ENCODE assay signal across 8 cellular contexts in genomic region chr11:65425105-65425970, GRCh38. TPM values are rescaled to one million over a fixed set of nuclear protein-coding genes. Genes with fewer than 3 reads are reported as not detected.
A peak's percentile ranks its signal among the peaks of the same experiment; 100 is the strongest.
DNase-seq lines count a peak whose midpoint lies in the region; ATAC-seq and TF ChIP-seq lines count a peak whose summit lies in the region.

No MANE protein-coding gene starts in this region.

- WGBS in endodermal cell (ENCODE audit: insufficient coverage in 1 of 2, insufficient read length in 1 of 2), 2 experiments: 49 to 51% methylated on average over 4 to 9 of the region's 9 CpGs
- 2% methylated on average over 9 of the region's 9 CpGs for WGBS in suprapubic skin

- DNase-seq in EH (ENCODE audit: low read depth) (peak; percentile 79), NCI-H226 (peak; percentile 73), endodermal cell (peak; percentile 77), suprapubic skin (ENCODE audit: low spot score in 2 of 2) (peak; percentile 74 to 78), GM10266 (ENCODE audit: extremely low spot score) (no peak)
- DNase-seq in activated CD8-positive, alpha-beta memory T cell treated with anti-CD3 and anti-CD28 coated beads for 4 hours (ENCODE audit: low read depth in 2 of 2): peak; percentile 68 to 84
- peak; percentile 53 to 97 (median 88) for DNase-seq in naive thymus-derived CD8-positive, alpha-beta T cell

- H3K9ac ChIP-seq in endodermal cell (ENCODE audit: extremely low read depth, low read length, poor library complexity, severe bottlenecking): peak overlapping the region; percentile 98

- ATAC-seq in naive thymus-derived CD8-positive, alpha-beta T cell: peak; percentile 48 to 66
- ATAC-seq in HG03175 (IDR thresholded peaks at IDR 0.05; ENCODE audit: unreplicated experiment): no peak

- peaks cover 81% of the 10 kb centered on the region for H3K4me1 Mint-ChIP-seq in endodermal cell
- H3K4me1 Mint-ChIP-seq in naive thymus-derived CD8-positive, alpha-beta T cell: peaks cover 49 to 88% (median 59%) of the 10 kb centered on the region in 4 donors

- TF ChIP-seq CTCF in endodermal cell (conservative IDR thresholded peaks at IDR 0.05) (peak; percentile 58), suprapubic skin (IDR thresholded peaks at IDR 0.05) (peak in 1 of 2 donors; percentile 40), GM10266 (IDR thresholded peaks at IDR 0.05; ENCODE audit: control insufficient read depth, insufficient read depth, low read depth, missing control alignments) (no peak)

- peak overlapping the region; percentile 62 for H3K4me3 Mint-ChIP-seq in endodermal cell
- peak overlapping the region; percentile 88 to 98 (median 96) for H3K4me3 Mint-ChIP-seq in naive thymus-derived CD8-positive, alpha-beta T cell

- peaks cover 9% of the 10 kb centered on the region for H3K36me3 ChIP-seq in endodermal cell (ENCODE audit: control insufficient read depth, insufficient read depth, low read length)
- H3K36me3 ChIP-seq in suprapubic skin: peaks cover 11% of the 10 kb centered on the region

- H3K36me3 Mint-ChIP-seq in endodermal cell (ENCODE audit: low read depth): peaks cover 1% of the 10 kb centered on the region
- peaks cover 4 to 46% (median 21%) of the 10 kb centered on the region in 3 donors for H3K36me3 Mint-ChIP-seq in naive thymus-derived CD8-positive, alpha-beta T cell

- no peaks in the 10 kb centered on the region for H3K27me3 Mint-ChIP-seq in endodermal cell (ENCODE audit: insufficient read depth)
- H3K27me3 Mint-ChIP-seq in naive thymus-derived CD8-positive, alpha-beta T cell: peaks cover 0 to 4% (median 0%) of the 10 kb centered on the region in 5 donors

- H3K27me3 ChIP-seq in endodermal cell (ENCODE audit: control insufficient read depth, insufficient read depth, low read length, poor library complexity, severe bottlenecking) (no peaks in the 10 kb centered on the region), suprapubic skin (no peaks in the 10 kb centered on the region)

- peak; percentile 57 to 66 for TF ChIP-seq POLR2A in suprapubic skin (IDR thresholded peaks at IDR 0.05)

- H3K27ac Mint-ChIP-seq in endodermal cell: peak overlapping the region; percentile 98
- H3K27ac Mint-ChIP-seq in naive thymus-derived CD8-positive, alpha-beta T cell: peak overlapping the region; percentile 94 to 100 (median 99)

- no peak for TF ChIP-seq EP300 in suprapubic skin (IDR thresholded peaks at IDR 0.05)

- POLR2A ChIA-PET in naive thymus-derived CD8-positive, alpha-beta T cell (lab: Charles Lee): interaction anchor here (0.8 to 20.7 kb wide), 17 partner anchors 7 to 681 kb away, joined by 3 to 2047 read pairs (median 8); partner anchors contain the start of genes FAM89B, FRMD8, MALAT1 and PCNX3

- H3K4me1 ChIP-seq in endodermal cell (ENCODE audit: control insufficient read depth, insufficient read depth, low read length): peaks cover 9% of the 10 kb centered on the region
- H3K4me1 ChIP-seq in suprapubic skin: peaks cover 45% of the 10 kb centered on the region

- H3K9me3 Mint-ChIP-seq in endodermal cell: no peaks in the 10 kb centered on the region
- H3K9me3 Mint-ChIP-seq in naive thymus-derived CD8-positive, alpha-beta T cell: peaks cover 0 to 4% (median 0%) of the 10 kb centered on the region in 9 donors

- H3K27ac ChIP-seq in endodermal cell (ENCODE audit: low read depth, low read length): no peak overlapping the region
- peak overlapping the region; percentile 98 for H3K27ac ChIP-seq in suprapubic skin

- H3K9me3 ChIP-seq in endodermal cell (ENCODE audit: control insufficient read depth, low read length) (no peaks in the 10 kb centered on the region), suprapubic skin (no peaks in the 10 kb centered on the region)

- H3K4me3 ChIP-seq in endodermal cell (ENCODE audit: low read length) (peak overlapping the region; percentile 83), suprapubic skin (peak overlapping the region; percentile 91)

RNA-seq across cellular contexts. Expression of gene NEAT1, which starts 2.7 kb away (rescaled TPM):
- total RNA-seq in endodermal cell (10 to 100 TPM; 61.3 to 85.2 TPM), suprapubic skin (1,000 to 10,000 TPM in 1 of 4 donors, 100 to 1,000 TPM in 3; 336 to 2,041 (median 481) TPM)
- 21.0 TPM for polyA plus RNA-seq in endodermal cell (2013, experiment 1 of 2)
- polyA plus RNA-seq in endodermal cell (2013, experiment 2 of 2): 14.2 TPM
- 100 to 1,000 TPM; 375 to 414 TPM for total RNA-seq in naive thymus-derived CD8-positive, alpha-beta T cell
- 1 to 10 TPM; 1.3 to 2.9 (median 1.9) TPM for polyA plus RNA-seq in naive thymus-derived CD8-positive, alpha-beta T cell

RNA-seq across cellular contexts. Expression of gene FRMD8, which starts 38.9 kb away (rescaled TPM):
- total RNA-seq in endodermal cell (10 to 100 TPM; 27.4 to 29.6 TPM), suprapubic skin (100 to 1,000 TPM in 1 of 4 donors, 10 to 100 TPM in 3; 56.2 to 107 (median 81.5) TPM)
- 10.8 TPM for polyA plus RNA-seq in endodermal cell (2013, experiment 1 of 2)
- polyA plus RNA-seq in endodermal cell (2013, experiment 2 of 2): 11.9 TPM
- total RNA-seq in naive thymus-derived CD8-positive, alpha-beta T cell: 10 to 100 TPM; 48.6 to 55.0 TPM
- 10 to 100 TPM; 34.5 to 42.6 (median 35.4) TPM for polyA plus RNA-seq in naive thymus-derived CD8-positive, alpha-beta T cell

RNA-seq across cellular contexts. Expression of gene SLC25A45, which starts 42.9 kb away (rescaled TPM):
- 1 to 10 TPM; 3.0 to 6.3 TPM for total RNA-seq in endodermal cell
- polyA plus RNA-seq in endodermal cell (2013, experiment 1 of 2): 0.71 TPM
- 0.50 TPM for polyA plus RNA-seq in endodermal cell (2013, experiment 2 of 2)
- 10 to 100 TPM; 22.2 to 23.4 TPM for total RNA-seq in naive thymus-derived CD8-positive, alpha-beta T cell
- polyA plus RNA-seq in naive thymus-derived CD8-positive, alpha-beta T cell: 10 to 100 TPM; 10.8 to 19.2 (median 11.0) TPM
- total RNA-seq in suprapubic skin: 1 to 10 TPM; 3.9 to 6.2 (median 4.7) TPM
